In genomic region chr5:147712583-147712982, GRCh38 we compare ENCODE assay signal across 21 cellular contexts.
DNase-seq lines count a peak whose midpoint lies in the region; ATAC-seq and TF ChIP-seq lines count a peak whose summit lies in the region.
"Had no signal": no experiment of that assay in that cellular context is flagged by ENCODE, and none has a peak within 500 bp of the region (broad histone marks: within the 10 kb centered on the region; RNA-seq: fewer than 3 reads in every experiment).

No MANE protein-coding gene starts in this region.

- H3K9me2 ChIP-seq in Karpas-422 (replicated peaks; ENCODE audit: insufficient read depth, low read length), result no peaks in the 10 kb centered on the region

- H3K9me3 Mint-ChIP-seq in activated T-cell treated with anti-CD3 and anti-CD28 coated beads, Interleukin-2, amount 50 U/mL, for 4 hours, result no peaks in the 10 kb centered on the region
- no peaks in the 10 kb centered on the region for H3K9me3 Mint-ChIP-seq in activated T-cell treated with anti-CD3 and anti-CD28 coated beads, Interleukin-2, amount 50 U/mL, for 72 hours
- H3K9me3 Mint-ChIP-seq in effector memory CD8-positive, alpha-beta T cell, result no peaks in the 10 kb centered on the region

- H3K36me3 Mint-ChIP-seq in activated T-cell treated with anti-CD3 and anti-CD28 coated beads, Interleukin-2, amount 50 U/mL, for 4 hours (ENCODE audit: insufficient read depth), result no peaks in the 10 kb centered on the region
- H3K36me3 Mint-ChIP-seq in activated T-cell treated with anti-CD3 and anti-CD28 coated beads, Interleukin-2, amount 50 U/mL, for 72 hours (ENCODE audit: insufficient read depth in 2 of 2), result no peaks in the 10 kb centered on the region
- H3K36me3 Mint-ChIP-seq in effector memory CD8-positive, alpha-beta T cell (ENCODE audit: insufficient read depth), result peaks cover 5% of the 10 kb centered on the region

- no peak overlapping the region for H3K9ac ChIP-seq in Karpas-422 (ENCODE audit: low read length)
- H3K9ac ChIP-seq: KMS-11 had no signal

- no peak for DNase-seq in activated T-cell treated with anti-CD3 and anti-CD28 coated beads, Interleukin-2, amount 50 U/mL, for 4 hours
- no peak for DNase-seq in activated T-cell treated with anti-CD3 and anti-CD28 coated beads, Interleukin-2, amount 50 U/mL, for 72 hours
- DNase-seq in Karpas-422 (peak; percentile 49), thoracic aorta (ENCODE audit: low spot score) (no peak), dedifferentiated amniotic fluid mesenchymal stem cell (ENCODE audit: extremely low spot score) (no peak), DMS79 treated with DMSO at 0.1 percent for 48 hours (lab: John Stamatoyannopoulos, UW) (no peak)
- DNase-seq in effector memory CD8-positive, alpha-beta T cell, result no peak
- DNase-seq in effector memory CD4-positive, alpha-beta T cell, result no peak
- DNase-seq: C1 segment of cervical spinal cord; DMS79; HCEC 1CT; NCI-H1092 treated with DMSO at 0.1 percent for 48 hours; NCI-H146; NCI-H2081; NCI-H446 treated with DMSO at 0.1 percent for 48 hours; NCI-H69; NK-92 treated with Interleukin-12 subunit alpha and Interleukin-12 subunit beta, amount 100 ng/mL, for 24 hours; OCI-M1; SIG-M5 had no signal

- H3K36me3 ChIP-seq in Karpas-422 (ENCODE audit: insufficient read depth, low read length) (no peaks in the 10 kb centered on the region), thoracic aorta (no peaks in the 10 kb centered on the region)
- H3K36me3 ChIP-seq in effector memory CD4-positive, alpha-beta T cell (ENCODE audit: control insufficient read depth, insufficient read depth, low read length), result no peaks in the 10 kb centered on the region

- H3K4me2 ChIP-seq in Karpas-422 (ENCODE audit: low read depth, low read length, poor library complexity, severe bottlenecking), result peak overlapping the region; percentile 56
- H3K4me2 ChIP-seq: KMS-11 had no signal

- no peak overlapping the region for H2AFZ ChIP-seq in Karpas-422 (ENCODE audit: low read length)

- H3K4me3 Mint-ChIP-seq in activated T-cell treated with anti-CD3 and anti-CD28 coated beads, Interleukin-2, amount 50 U/mL, for 4 hours, result peak overlapping the region; percentile 46
- no peak overlapping the region for H3K4me3 Mint-ChIP-seq in activated T-cell treated with anti-CD3 and anti-CD28 coated beads, Interleukin-2, amount 50 U/mL, for 72 hours
- peak overlapping the region; percentile 40 to 76 for H3K4me3 Mint-ChIP-seq in effector memory CD8-positive, alpha-beta T cell

- H3K4me3 ChIP-seq in Karpas-422 (ENCODE audit: low read length), result 0 out of 2 replicates have a peak overlapping the region, but pooled peaks have one; percentile 0
- H3K4me3 ChIP-seq in thoracic aorta, result peak overlapping the region; percentile 7
- no peak overlapping the region for H3K4me3 ChIP-seq in effector memory CD4-positive, alpha-beta T cell (ENCODE audit: insufficient read depth, low read depth, low read length, poor library complexity, severe bottlenecking)

- no peak for ATAC-seq in activated T-cell treated with anti-CD3 and anti-CD28 coated beads, Interleukin-2, amount 50 U/mL, for 4 hours
- ATAC-seq in activated T-cell treated with anti-CD3 and anti-CD28 coated beads, Interleukin-2, amount 50 U/mL, for 72 hours (replicated peaks in 1 of 2), result no peak
- ATAC-seq in effector memory CD8-positive, alpha-beta T cell (replicated peaks), result no peak
- ATAC-seq in thoracic aorta (ENCODE audit: insufficient number of reproducible peaks, low FRiP score, low read depth), result no peak

- H3K27ac ChIP-seq in Karpas-422 (ENCODE audit: low read length), result peak overlapping the region; percentile 52
- no peak overlapping the region for H3K27ac ChIP-seq in thoracic aorta
- no peak overlapping the region for H3K27ac ChIP-seq in effector memory CD4-positive, alpha-beta T cell (ENCODE audit: insufficient read depth, low read length, poor library complexity, severe bottlenecking)
- H3K27ac ChIP-seq: KMS-11, RWPE1 had no signal

- H3K27ac Mint-ChIP-seq in activated T-cell treated with anti-CD3 and anti-CD28 coated beads, Interleukin-2, amount 50 U/mL, for 72 hours, result no peak overlapping the region
- peak overlapping the region in 1 of 2 donors; percentile 44 for H3K27ac Mint-ChIP-seq in effector memory CD8-positive, alpha-beta T cell

- peaks cover 70% of the 10 kb centered on the region for H3K79me2 ChIP-seq in Karpas-422 (ENCODE audit: low read length)

- H3K4me1 ChIP-seq in Karpas-422 (ENCODE audit: low read length) (peaks cover 43% of the 10 kb centered on the region), thoracic aorta (ENCODE audit: control insufficient read depth in 1 of 2, low read depth in 2 of 2) (no peaks in the 10 kb centered on the region)
- no peaks in the 10 kb centered on the region for H3K4me1 ChIP-seq in effector memory CD4-positive, alpha-beta T cell (ENCODE audit: control insufficient read depth, insufficient read depth, low read length, poor library complexity, severe bottlenecking)

- TF ChIP-seq CTCF in thoracic aorta (IDR thresholded peaks at IDR 0.05), result no peak

- no peaks in the 10 kb centered on the region for H3K27me3 Mint-ChIP-seq in activated T-cell treated with anti-CD3 and anti-CD28 coated beads, Interleukin-2, amount 50 U/mL, for 4 hours (ENCODE audit: low read depth)
- H3K27me3 Mint-ChIP-seq in activated T-cell treated with anti-CD3 and anti-CD28 coated beads, Interleukin-2, amount 50 U/mL, for 72 hours (ENCODE audit: low read depth), result no peaks in the 10 kb centered on the region
- H3K27me3 Mint-ChIP-seq in effector memory CD8-positive, alpha-beta T cell, result no peaks in the 10 kb centered on the region

- no peaks in the 10 kb centered on the region for H3K27me3 ChIP-seq in Karpas-422 (ENCODE audit: low read length)
- no peaks in the 10 kb centered on the region for H3K27me3 ChIP-seq in thoracic aorta (replicated peaks; ENCODE audit: insufficient read depth)
- H3K27me3 ChIP-seq in effector memory CD4-positive, alpha-beta T cell (replicated peaks; ENCODE audit: control insufficient read depth, insufficient read depth, low read length, poor library complexity, severe bottlenecking), result no peaks in the 10 kb centered on the region

- H4K20me1 ChIP-seq in Karpas-422 (ENCODE audit: insufficient read depth, low read depth, low read length), result no peaks in the 10 kb centered on the region

- peaks cover 1% of the 10 kb centered on the region for H3K4me1 Mint-ChIP-seq in activated T-cell treated with anti-CD3 and anti-CD28 coated beads, Interleukin-2, amount 50 U/mL, for 4 hours (ENCODE audit: low read depth)
- H3K4me1 Mint-ChIP-seq in activated T-cell treated with anti-CD3 and anti-CD28 coated beads, Interleukin-2, amount 50 U/mL, for 72 hours (ENCODE audit: low read depth), result no peaks in the 10 kb centered on the region
- peaks cover 10 to 25% of the 10 kb centered on the region in 2 donors for H3K4me1 Mint-ChIP-seq in effector memory CD8-positive, alpha-beta T cell (ENCODE audit: low read depth in 2 of 2)

- H3K9me3 ChIP-seq in Karpas-422 (ENCODE audit: low read length), result no peaks in the 10 kb centered on the region
- no peaks in the 10 kb centered on the region for H3K9me3 ChIP-seq in thoracic aorta
- no peaks in the 10 kb centered on the region for H3K9me3 ChIP-seq in effector memory CD4-positive, alpha-beta T cell (ENCODE audit: control insufficient read depth, low read length)

Comparison
In these comparisons a context has a peak if more than half of its experiments do, and no peak if none do; other contexts are left out.
1. H3K4me3 Mint-ChIP-seq: peak in activated T-cell treated with anti-CD3 and anti-CD28 coated beads, Interleukin-2, amount 50 U/mL, for 4 hours (single experiment) and effector memory CD8-positive, alpha-beta T cell (2 of 2); none in activated T-cell treated with anti-CD3 and anti-CD28 coated beads, Interleukin-2, amount 50 U/mL, for 72 hours (0 of 2).